ENCODE assay signal across 9 cellular contexts in genomic region chr17:57869599-57870282, GRCh38. TPM values are rescaled to one million over a fixed set of nuclear protein-coding genes. Genes with fewer than 3 reads are reported as not detected.
DNase-seq lines count a peak whose midpoint lies in the region; ATAC-seq, FAIRE-seq and TF ChIP-seq lines count a peak whose summit lies in the region.
"Had no signal": no experiment of that assay in that cellular context is flagged by ENCODE, and none has a peak within 500 bp of the region (broad histone marks: within the 10 kb centered on the region; RNA-seq: fewer than 3 reads in every experiment).

No MANE protein-coding gene starts in this region.

- H3K9me3 ChIP-seq in subcutaneous abdominal adipose tissue (ENCODE audit: control insufficient read depth in 5 of 5, low read length in 5 of 5): no peaks in the 10 kb centered on the region

- TF ChIP-seq CTCF in WTC11 (IDR thresholded peaks at IDR 0.05) (no peak), foreskin keratinocyte (conservative IDR thresholded peaks at IDR 0.05) (no peak)

- H3K27me3 ChIP-seq in foreskin keratinocyte (no peaks in the 10 kb centered on the region), subcutaneous abdominal adipose tissue (ENCODE audit: control insufficient read depth in 5 of 5, insufficient read depth in 4 of 5, low read length in 5 of 5) (no peaks in the 10 kb centered on the region)

- FAIRE-seq in H54 (lab: Jason Lieb, UNC): peak; percentile 11

- H3K27me3 Mint-ChIP-seq in WTC11 (ENCODE audit: low read depth): no peaks in the 10 kb centered on the region

- no peak overlapping the region for H3K4me3 ChIP-seq in subcutaneous abdominal adipose tissue (ENCODE audit: low read depth in 1 of 5, low read length in 5 of 5)

- H3K4me1 ChIP-seq in foreskin keratinocyte (peaks cover 44% of the 10 kb centered on the region), subcutaneous abdominal adipose tissue (ENCODE audit: control insufficient read depth in 5 of 5, insufficient read depth in 5 of 5, low read length in 5 of 5) (peaks cover 30 to 75% (median 63%) of the 10 kb centered on the region in 5 donors)

- no peak overlapping the region for H3K4me3 Mint-ChIP-seq in WTC11
- H3K4me3 Mint-ChIP-seq: memory B cell had no signal

- H3K27ac Mint-ChIP-seq in WTC11: no peak overlapping the region
- H3K27ac Mint-ChIP-seq: memory B cell had no signal

- peak; percentile 94 for DNase-seq in H54 (ENCODE audit: insufficient read length, low spot score)
- no peak for DNase-seq in WTC11 (ENCODE audit: low spot score)
- peak; percentile 71 to 86 for DNase-seq in foreskin keratinocyte
- no peak for DNase-seq in KBM-7
- no peak for DNase-seq in GDM1 (lab: John Stamatoyannopoulos, UW)
- no peak for DNase-seq in DMS153 (lab: John Stamatoyannopoulos, UW)

- H3K4me1 Mint-ChIP-seq in WTC11: peaks cover 47% of the 10 kb centered on the region

- no peak for TF ChIP-seq POLR2A in H54 (IDR thresholded peaks at IDR 0.05; ENCODE audit: low read depth, low read length)

- in situ Hi-C loops in KBM-7 (cut with MboI; ENCODE audit: low pct_unique_long_range_greater_than_20kb, low sequenced_read_pairs): loop anchor here (10.0 to 25.0 kb wide), 2 partner anchors 125 to 243 kb away; no protein-coding TSS in a partner anchor

- no peak overlapping the region for H3K9ac ChIP-seq in subcutaneous abdominal adipose tissue (ENCODE audit: low read length in 5 of 5)

- no peaks in the 10 kb centered on the region; the same call in 1 of the 2 replicates for H3K36me3 Mint-ChIP-seq in WTC11
- H3K36me3 Mint-ChIP-seq: memory B cell had no signal

- H3K36me3 ChIP-seq in subcutaneous abdominal adipose tissue (ENCODE audit: control insufficient read depth in 5 of 5, insufficient read depth in 5 of 5, low read length in 5 of 5): peaks cover 0 to 47% (median 24%) of the 10 kb centered on the region in 5 donors

- POLR2A ChIA-PET in WTC11 (lab: Charles Lee): no interaction called here

- H3K27ac ChIP-seq in foreskin keratinocyte (peak overlapping the region; percentile 85), subcutaneous abdominal adipose tissue (ENCODE audit: low read depth, low read length) (peak overlapping the region; percentile 91)

- no peaks in the 10 kb centered on the region for H3K9me3 Mint-ChIP-seq in WTC11
- H3K9me3 Mint-ChIP-seq: memory B cell had no signal

- no peak for ATAC-seq in WTC11
- peak; percentile 70 for ATAC-seq in foreskin keratinocyte
- no peak for ATAC-seq in GM19023 (IDR thresholded peaks at IDR 0.05; ENCODE audit: unreplicated experiment)

- CTCF ChIA-PET in WTC11 (lab: Charles Lee): interaction anchor here (0.6 to 4.4 kb wide), 16 partner anchors 9 to 129 kb away, joined by 3 to 18 read pairs (median 6); partner anchors contain the start of gene CUEDC1

TF ChIP-seq in WTC11, 78 proteins besides CTCF, POLR2A, EP300 and RAD21:
- peak; percentile 17; the same call in 1 of the 2 replicates for TF ChIP-seq ZNF263 (CRISPR knock-in tag; IDR thresholded peaks at IDR 0.05; ENCODE audit: low read depth)
- TF ChIP-seq FOXJ3 (CRISPR knock-in tag; IDR thresholded peaks at IDR 0.05; ENCODE audit: borderline replicate concordance): no peak
- no peak for TF ChIP-seq MAX (CRISPR knock-in tag; IDR thresholded peaks at IDR 0.05)
- TF ChIP-seq E2F5 (CRISPR knock-in tag; IDR thresholded peaks at IDR 0.05): no peak
- TF ChIP-seq ZNF396 (CRISPR knock-in tag; IDR thresholded peaks at IDR 0.05; ENCODE audit: borderline replicate concordance): no peak
- TF ChIP-seq AFF4 (CRISPR knock-in tag; IDR thresholded peaks at IDR 0.05; ENCODE audit: borderline replicate concordance): no peak

RNA-seq across cellular contexts. Expression of gene MRPS23, which starts 19.9 kb away (rescaled TPM):
- total RNA-seq in WTC11 (2021) (57.9 to 65.3 TPM (median 58.1 TPM) in 3 replicates), foreskin keratinocyte (78.3 and 79.4 TPM in 2 replicates)
- polyA plus RNA-seq in foreskin keratinocyte: 78.9 and 87.8 TPM in 2 replicates

Comparison
In these comparisons a context has a peak if more than half of its experiments do, and no peak if none do; other contexts are left out.
1. DNase-seq: peak in H54 (single experiment) and foreskin keratinocyte (2 of 2); none in WTC11 (single experiment), KBM-7 (single experiment), GDM1 (single experiment) and DMS153 (single experiment).